Comparison of ENCODE assay signal across 29 cellular contexts in genomic region chr5:10652606-10653005, GRCh38.
"Had no signal": no experiment of that assay in that cellular context is flagged by ENCODE, and none has a peak within 500 bp of the region (broad histone marks: within the 10 kb centered on the region; RNA-seq: fewer than 3 reads in every experiment).

No MANE protein-coding gene starts in this region.

- H3K9ac ChIP-seq: neural progenitor cell had no signal

- ATAC-seq: activated CD4-positive, alpha-beta T cell treated with anti-CD3 and anti-CD28 coated beads for 36 hours; activated CD8-positive, alpha-beta memory T cell treated with anti-CD3 and anti-CD28 coated beads, Interleukin-2, amount 10 ng/mL, durations not matched to agents 7 days and 5 days; activated CD8-positive, alpha-beta T cell treated with anti-CD3 and anti-CD28 coated beads, Interleukin-2, amount 10 ng/mL, durations not matched to agents 7 days and 5 days; body of pancreas; lower lobe of right lung; natural killer cell; right lobe of liver; WTC11 had no signal

- DNase-seq: activated CD4-positive, alpha-beta T cell treated with anti-CD3 and anti-CD28 coated beads for 36 hours; activated CD8-positive, alpha-beta memory T cell treated with anti-CD3 and anti-CD28 coated beads, Interleukin-2, amount 10 ng/mL, durations not matched to agents 7 days and 5 days; activated CD8-positive, alpha-beta T cell treated with anti-CD3 and anti-CD28 coated beads, Interleukin-2, amount 10 ng/mL, durations not matched to agents 7 days and 5 days; activated effector memory CD4-positive, alpha-beta T cell treated with anti-CD3 and anti-CD28 coated beads, Interleukin-2, amount 50 U/mL, for 16 hours; activated naive CD4-positive, alpha-beta T cell treated with anti-CD3 and anti-CD28 coated beads for 36 hours; activated naive CD8-positive, alpha-beta T cell treated with anti-CD3 and anti-CD28 coated beads for 36 hours; adrenal gland; cerebellar nuclear complex; effector CD8-positive, alpha-beta T cell; esophagus squamous epithelium; foreskin melanocyte; lower lobe of right lung; mesenchymal stem cell; natural killer cell; stimulated activated CD4-positive, alpha-beta T cell treated with anti-CD3 and anti-CD28 coated beads, Interleukin-15, amount 100 ng/mL, for 24 hours; stimulated activated CD4-positive, alpha-beta T cell treated with anti-CD3 and anti-CD28 coated beads, Interleukin-2, amount 100 ng/mL, for 24 hours; stimulated activated naive CD4-positive, alpha-beta T cell treated with Interleukin-2 at 50 U/mL for 16 hours; T-helper 2 cell; trophoblast cell had no signal

- H3K27me3 Mint-ChIP-seq: activated CD4-positive, alpha-beta T cell treated with anti-CD3 and anti-CD28 coated beads for 36 hours; activated CD8-positive, alpha-beta memory T cell treated with anti-CD3 and anti-CD28 coated beads, Interleukin-2, amount 10 ng/mL, durations not matched to agents 7 days and 5 days; activated naive CD8-positive, alpha-beta T cell treated with anti-CD3 and anti-CD28 coated beads for 36 hours had no signal

- H3K27ac Mint-ChIP-seq: activated CD4-positive, alpha-beta T cell treated with anti-CD3 and anti-CD28 coated beads for 36 hours; activated CD8-positive, alpha-beta memory T cell treated with anti-CD3 and anti-CD28 coated beads, Interleukin-2, amount 10 ng/mL, durations not matched to agents 7 days and 5 days; activated CD8-positive, alpha-beta T cell treated with anti-CD3 and anti-CD28 coated beads, Interleukin-2, amount 10 ng/mL, durations not matched to agents 7 days and 5 days; activated naive CD4-positive, alpha-beta T cell treated with anti-CD3 and anti-CD28 coated beads for 36 hours; activated naive CD8-positive, alpha-beta T cell treated with anti-CD3 and anti-CD28 coated beads for 36 hours; natural killer cell; neural progenitor cell; WTC11 had no signal

- H3K4me1 ChIP-seq: adrenal gland, body of pancreas, colonic mucosa, lower lobe of right lung, right lobe of liver, testis, uterus had no signal

- H3K36me3 Mint-ChIP-seq: natural killer cell, WTC11 had no signal

- H3K27ac ChIP-seq: adrenal gland, body of pancreas, colonic mucosa, epithelial cell of prostate, lower lobe of right lung, neural progenitor cell, right lobe of liver, testis, uterus had no signal

- H3K9me3 ChIP-seq: adrenal gland, body of pancreas, colonic mucosa, esophagus squamous epithelium, heart right ventricle, lower lobe of right lung, right lobe of liver, testis, uterus had no signal

- H3K4me3 ChIP-seq: adrenal gland, body of pancreas, colonic mucosa, esophagus squamous epithelium, heart right ventricle, lower lobe of right lung, neural progenitor cell, right lobe of liver, smooth muscle cell, testis, uterus had no signal

- H3K36me3 ChIP-seq: adrenal gland, colonic mucosa, lower lobe of right lung, neural progenitor cell, right lobe of liver, uterus had no signal

- H3K4me1 Mint-ChIP-seq: activated CD4-positive, alpha-beta T cell treated with anti-CD3 and anti-CD28 coated beads for 36 hours; activated CD8-positive, alpha-beta memory T cell treated with anti-CD3 and anti-CD28 coated beads, Interleukin-2, amount 10 ng/mL, durations not matched to agents 7 days and 5 days; activated naive CD8-positive, alpha-beta T cell treated with anti-CD3 and anti-CD28 coated beads for 36 hours; natural killer cell had no signal

- H3K9me3 Mint-ChIP-seq: activated naive CD4-positive, alpha-beta T cell treated with anti-CD3 and anti-CD28 coated beads for 36 hours; activated naive CD8-positive, alpha-beta T cell treated with anti-CD3 and anti-CD28 coated beads for 36 hours; natural killer cell; WTC11 had no signal

- H3K4me3 Mint-ChIP-seq: activated CD4-positive, alpha-beta T cell treated with anti-CD3 and anti-CD28 coated beads for 36 hours; activated CD8-positive, alpha-beta memory T cell treated with anti-CD3 and anti-CD28 coated beads, Interleukin-2, amount 10 ng/mL, durations not matched to agents 7 days and 5 days; activated CD8-positive, alpha-beta T cell treated with anti-CD3 and anti-CD28 coated beads, Interleukin-2, amount 10 ng/mL, durations not matched to agents 7 days and 5 days; activated naive CD4-positive, alpha-beta T cell treated with anti-CD3 and anti-CD28 coated beads for 36 hours; activated naive CD8-positive, alpha-beta T cell treated with anti-CD3 and anti-CD28 coated beads for 36 hours; natural killer cell; neural progenitor cell; WTC11 had no signal

- H3K27me3 ChIP-seq: body of pancreas, colonic mucosa, neural progenitor cell, right lobe of liver, testis, uterus had no signal
